In genomic region chr1:110963666-110964399, GRCh38 we compare ENCODE assay signal across 8 cellular contexts. TPM values are rescaled to one million over a fixed set of nuclear protein-coding genes. Genes with fewer than 3 reads are reported as not detected.
A peak's percentile ranks its signal among the peaks of the same experiment; 100 is the strongest.
DNase-seq lines count a peak whose midpoint lies in the region; FAIRE-seq and TF ChIP-seq lines count a peak whose summit lies in the region.

TSS of gene LRIF1 (minus strand) at chr1:110963922. CDS start at chr1:110963688, 234 bp downstream.

- intact Hi-C loops in stomach (cut with DNase I; ENCODE audit: low total_unique reads): no loop called here

- TF ChIP-seq RAD21 in neural cell (conservative IDR thresholded peaks at IDR 0.05): no peak

- TF ChIP-seq POLR2A in H54 (IDR thresholded peaks at IDR 0.05; ENCODE audit: low read depth, low read length) (peak; percentile 98), stomach (IDR thresholded peaks at IDR 0.05) (peak in 2 of 4 donors; percentile 79 to 91)

- H3K4me3 ChIP-seq in fibroblast of villous mesenchyme (ENCODE audit: low read depth, low read length) (peak within 1 kb of the TSS; percentile 97), neural cell (ENCODE audit: low read length) (peak within 1 kb of the TSS; percentile 75), stomach (peak within 1 kb of the TSS; percentile 55 to 69 (median 66))

- WGBS in stomach, 5 donors: 1 to 5% (median 2%) methylated on average over 19 to 53 of the region's 53 CpGs

- H3K36me3 ChIP-seq in ES-I3 (ENCODE audit: insufficient read depth, low read length) (no peaks in the 10 kb centered on the region), neural cell (ENCODE audit: insufficient read depth, low read length) (no peaks in the 10 kb centered on the region), stomach (peaks cover 0 to 7% (median 2%) of the 10 kb centered on the region in 4 donors)

- H3K9me3 ChIP-seq in ES-I3 (ENCODE audit: control insufficient read depth, insufficient read depth, low read length) (no peaks in the 10 kb centered on the region), neural cell (ENCODE audit: low read length) (no peaks in the 10 kb centered on the region), stomach (peaks cover 0 to 54% (median 21%) of the 10 kb centered on the region in 4 donors)

- H2AFZ ChIP-seq in neural cell (ENCODE audit: low read depth, low read length): peak within 1 kb of the TSS; percentile 54

- H3K27me3 ChIP-seq in neural cell (ENCODE audit: insufficient read depth, low read depth, low read length) (no peaks in the 10 kb centered on the region), stomach (peaks cover 0 to 18% (median 0%) of the 10 kb centered on the region in 3 donors)

- H3K4me1 ChIP-seq in ES-I3 (ENCODE audit: insufficient read depth, low read length) (no peaks in the 10 kb centered on the region; the same call in 1 of the 2 replicates), stomach (peaks cover 0 to 30% (median 18%) of the 10 kb centered on the region in 4 donors)

- H3F3A ChIP-seq in neural cell (ENCODE audit: insufficient read depth, low read length, poor library complexity, severe bottlenecking): no peaks in the 10 kb centered on the region

- DNase-seq in H54 (ENCODE audit: insufficient read length, low spot score): peak; percentile 72
- DNase-seq in M059J (ENCODE audit: low read depth): peak; percentile 100
- peak; percentile 96 for DNase-seq in SIG-M5 (lab: John Stamatoyannopoulos, UW)
- DNase-seq in activated gamma-delta T cell (lab: John Stamatoyannopoulos, UW): peak; percentile 99
- peak; percentile 100 for DNase-seq in fibroblast of villous mesenchyme (ENCODE audit: low read depth)
- DNase-seq in stomach: peak; percentile 100

- H3K4me2 ChIP-seq in neural cell (ENCODE audit: low read length): peak within 1 kb of the TSS; percentile 23

- FAIRE-seq in H54 (lab: Jason Lieb, UNC): peak; percentile 98

- H3K9ac ChIP-seq in ES-I3 (ENCODE audit: low read depth, low read length): peak within 1 kb of the TSS; percentile 87
- H3K9ac ChIP-seq in neural cell (ENCODE audit: low read length): peak within 1 kb of the TSS; percentile 78

- H3K27ac ChIP-seq in neural cell (ENCODE audit: low read length): peak within 1 kb of the TSS; percentile 89
- H3K27ac ChIP-seq in stomach: peak within 1 kb of the TSS; percentile 91 to 97 (median 96)

- TF ChIP-seq CTCF in fibroblast of villous mesenchyme (IDR thresholded peaks at IDR 0.05; ENCODE audit: insufficient read depth, low read depth, low read length): peak; percentile 46
- peak; percentile 58 for TF ChIP-seq CTCF in neural cell (IDR thresholded peaks at IDR 0.05; ENCODE audit: poor library complexity, severe bottlenecking)
- peak in 5 of 7 experiments; percentile 21 to 65 (median 39) for TF ChIP-seq CTCF in stomach (IDR thresholded peaks at IDR 0.05)

- no peaks in the 10 kb centered on the region for H3K9me2 ChIP-seq in neural cell (ENCODE audit: insufficient read depth, low read length)

- no peaks in the 10 kb centered on the region for H4K20me1 ChIP-seq in neural cell (ENCODE audit: insufficient read depth)

- peaks cover 11% of the 10 kb centered on the region for H3K79me2 ChIP-seq in neural cell (replicated peaks; ENCODE audit: insufficient read depth, low read length)

- TF ChIP-seq EP300 in neural cell (conservative IDR thresholded peaks at IDR 0.05; ENCODE audit: poor library complexity, severe bottlenecking) (no peak), stomach (IDR thresholded peaks at IDR 0.05) (no peak)

TF ChIP-seq in neural cell, 6 proteins besides CTCF, POLR2A, EP300 and RAD21:
- TF ChIP-seq EZH2 (IDR thresholded peaks at IDR 0.05; ENCODE audit: borderline replicate concordance, insufficient read depth, low read length, poor library complexity, severe bottlenecking) (no peak), POLR2AphosphoS5 (IDR thresholded peaks at IDR 0.05) (peak; percentile 84), MXI1 (conservative IDR thresholded peaks at IDR 0.05; ENCODE audit: poor library complexity, severe bottlenecking) (peak; percentile 39), TAF1 (IDR thresholded peaks at IDR 0.05; ENCODE audit: low read depth) (no peak), REST (IDR thresholded peaks at IDR 0.05; ENCODE audit: borderline replicate concordance) (peak; percentile 35), SMC3 (conservative IDR thresholded peaks at IDR 0.05; ENCODE audit: poor library complexity) (no peak)

RNA-seq across cellular contexts. Expression of gene LRIF1, which starts in this region (rescaled TPM):
- 37.9 and 38.1 TPM in 2 replicates for total RNA-seq in M059J (2014; rRNA removed; shearing (Covaris generic))
- 12.9 and 19.4 TPM in 2 replicates for total RNA-seq in fibroblast of villous mesenchyme
- polyA plus RNA-seq in neural cell: 22.1 and 26.8 TPM in 2 replicates
- polyA minus RNA-seq in neural cell: 43.6 and 44.5 TPM in 2 replicates
- 10 to 100 TPM in 1 of 5 donors, 1 to 10 TPM in 4; 2.0 to 22.8 (median 5.5) TPM for total RNA-seq in stomach
- 1 to 10 TPM; 5.3 to 6.9 (median 5.9) TPM for polyA plus RNA-seq in stomach

Comparison
In these comparisons a context has a peak if more than half of its experiments do, and no peak if none do; other contexts are left out.
1. Peak in every context shown above with its lines: DNase-seq, H3K4me3 ChIP-seq and H3K27ac ChIP-seq.